16 cellular contexts compared by ENCODE assay signal in genomic region chr7:96169439-96169838, GRCh38.
DNase-seq lines count a peak whose midpoint lies in the region; ATAC-seq, FAIRE-seq and TF ChIP-seq lines count a peak whose summit lies in the region.
"Had no signal": no experiment of that assay in that cellular context is flagged by ENCODE, and none has a peak within 500 bp of the region (broad histone marks: within the 10 kb centered on the region; RNA-seq: fewer than 3 reads in every experiment).

No MANE protein-coding gene starts in this region.

- H3K4me3 ChIP-seq in K562 = no peak overlapping the region
- H3K4me3 ChIP-seq in fibroblast of villous mesenchyme (ENCODE audit: low read depth, low read length) = no peak overlapping the region
- peak overlapping the region; percentile 20 for H3K4me3 ChIP-seq in thoracic aorta
- no peak overlapping the region for H3K4me3 ChIP-seq in OCI-LY7 (ENCODE audit: low read depth, low read length, poor library complexity, severe bottlenecking)
- H3K4me3 ChIP-seq: left ventricle myocardium inferior had no signal

- TF ChIP-seq EP300 in K562 (IDR thresholded peaks at IDR 0.05; ENCODE audit: low read length) = no peak

- H3K4me1 ChIP-seq in K562 (replicated peaks in 1 of 2; ENCODE audit: control insufficient read depth in 2 of 2, insufficient read depth in 2 of 2, low read length in 2 of 2) (no peaks in the 10 kb centered on the region), thoracic aorta (ENCODE audit: control insufficient read depth in 1 of 2, low read depth in 2 of 2) (peaks cover 6 to 15% of the 10 kb centered on the region in 2 donors), OCI-LY7 (ENCODE audit: insufficient read depth, low read length, poor library complexity, severe bottlenecking) (no peaks in the 10 kb centered on the region)
- H3K4me1 ChIP-seq: foreskin keratinocyte, left ventricle myocardium inferior had no signal

- no peaks in the 10 kb centered on the region for H3K79me2 ChIP-seq in K562 (ENCODE audit: control insufficient read depth, insufficient read depth, low read length)
- H3K79me2 ChIP-seq in OCI-LY7 (ENCODE audit: insufficient read depth, low read depth, low read length) = no peaks in the 10 kb centered on the region

- no peaks in the 10 kb centered on the region for H3K9me2 ChIP-seq in OCI-LY7 (ENCODE audit: insufficient read depth, low read length)

- TF ChIP-seq CTCF in K562 (IDR thresholded peaks at IDR 0.05 in 2 of 3, conservative IDR thresholded peaks at IDR 0.05 in 1 of 3; ENCODE audit: insufficient read depth in 2 of 3, low read depth in 1 of 3, low read length in 3 of 3) (no peak), fibroblast of villous mesenchyme (IDR thresholded peaks at IDR 0.05; ENCODE audit: insufficient read depth, low read depth, low read length) (no peak), thoracic aorta (IDR thresholded peaks at IDR 0.05) (no peak), OCI-LY7 (conservative IDR thresholded peaks at IDR 0.05; ENCODE audit: low read length) (no peak)

- H3K4me2 ChIP-seq in K562 (ENCODE audit: insufficient read depth, low read length) (no peak overlapping the region), OCI-LY7 (ENCODE audit: low read length) (no peak overlapping the region)

- no peaks in the 10 kb centered on the region for H3K27me3 Mint-ChIP-seq in activated T-cell treated with anti-CD3 and anti-CD28 coated beads, Interleukin-2, amount 50 U/mL, for 24 hours
- H3K27me3 Mint-ChIP-seq: T-helper 17 cell had no signal

- CTCF ChIA-PET in K562 (lab: Yijun Ruan, JAX; ENCODE audit: low intra/inter-chr PET ratio) (no interaction called here), OCI-LY7 (lab: Charles Lee; ENCODE audit: unreplicated experiment) (no interaction called here)

- POLR2A ChIA-PET in K562 (lab: Yijun Ruan, JAX) = no interaction called here
- POLR2A ChIA-PET in OCI-LY7 (lab: Charles Lee) = no interaction called here

- H3K27me3 ChIP-seq in K562 (ENCODE audit: control insufficient read depth in 2 of 2, insufficient read depth in 2 of 2, low read length in 2 of 2) (no peaks in the 10 kb centered on the region), thoracic aorta (replicated peaks; ENCODE audit: insufficient read depth) (no peaks in the 10 kb centered on the region)
- H3K27me3 ChIP-seq: foreskin keratinocyte had no signal

- H3K9ac ChIP-seq in K562 (ENCODE audit: insufficient read depth in 1 of 2, low read depth in 2 of 2, low read length in 2 of 2) = no peak overlapping the region

- ATAC-seq in K562 (no peak), thoracic aorta (ENCODE audit: insufficient number of reproducible peaks, low FRiP score, low read depth) (peak; percentile 36)
- ATAC-seq: foreskin keratinocyte, HCT116, T-helper 17 cell had no signal

- H4K20me1 ChIP-seq in K562 (replicated peaks; ENCODE audit: control insufficient read depth, insufficient read depth, low read length) (no peaks in the 10 kb centered on the region), OCI-LY7 (ENCODE audit: insufficient read depth, low read length) (no peaks in the 10 kb centered on the region)

- H3K9me3 ChIP-seq in K562 (replicated peaks; ENCODE audit: control insufficient read depth, insufficient read depth, low read depth, low read length) (no peaks in the 10 kb centered on the region), thoracic aorta (no peaks in the 10 kb centered on the region), OCI-LY7 (ENCODE audit: low read length) (no peaks in the 10 kb centered on the region)
- H3K9me3 ChIP-seq: left ventricle myocardium inferior had no signal

- H3K9me3 Mint-ChIP-seq in activated T-cell treated with anti-CD3 and anti-CD28 coated beads, Interleukin-2, amount 50 U/mL, for 24 hours = no peaks in the 10 kb centered on the region

- intact Hi-C loops in K562 (cut with micrococcal nuclease) = no loop called here
- intact Hi-C loops in OCI-LY7 (cut with micrococcal nuclease; ENCODE audit: unreplicated experiment) = no loop called here

- H2AFZ ChIP-seq in K562 (ENCODE audit: low read depth, low read length) = no peak overlapping the region
- no peak overlapping the region for H2AFZ ChIP-seq in OCI-LY7 (ENCODE audit: low read length)

- H3K27ac ChIP-seq in K562 (ENCODE audit: extremely low read depth, low read depth, low read length) (no peak overlapping the region), thoracic aorta (peak overlapping the region; percentile 4 to 59), OCI-LY7 (ENCODE audit: low read depth, low read length, poor library complexity, severe bottlenecking) (no peak overlapping the region)
- H3K27ac ChIP-seq: foreskin keratinocyte, left ventricle myocardium inferior, WERI-Rb-1 had no signal

- TF ChIP-seq RAD21 in K562 (CRISPR knock-in tag; conservative IDR thresholded peaks at IDR 0.05 in 1 of 2, IDR thresholded peaks at IDR 0.05 in 1 of 2) = no peak

- no peak for DNase-seq in K562 (ENCODE audit: extremely low read depth in 1 of 4, low spot score in 3 of 4)
- peak; percentile 2 for DNase-seq in fibroblast of villous mesenchyme (ENCODE audit: low read depth)
- DNase-seq in midbrain (lab: John Stamatoyannopoulos, UW) = peak; percentile 55
- DNase-seq in thoracic aorta (ENCODE audit: low spot score) = no peak
- no peak for DNase-seq in OCI-LY7 (ENCODE audit: low spot score)
- DNase-seq in NCI-H128 (lab: John Stamatoyannopoulos, UW; ENCODE audit: unreplicated experiment) = no peak
- no peak for DNase-seq in activated T-cell treated with anti-CD3 and anti-CD28 coated beads, Interleukin-2, amount 50 U/mL, for 24 hours
- DNase-seq: DMS79 treated with DMSO at 0.1 percent for 48 hours; foreskin keratinocyte; left ventricle myocardium inferior; NCI-H146; OCI-M1; stimulated activated CD4-positive, alpha-beta T cell treated with anti-CD3 and anti-CD28 coated beads, Interleukin-2, amount 100 ng/mL, for 48 hours; T-helper 17 cell; WERI-Rb-1 had no signal

- no peak overlapping the region for H3K4me3 Mint-ChIP-seq in activated T-cell treated with anti-CD3 and anti-CD28 coated beads, Interleukin-2, amount 50 U/mL, for 24 hours
- H3K4me3 Mint-ChIP-seq: T-helper 17 cell had no signal

- H3K36me3 ChIP-seq in K562 (ENCODE audit: control insufficient read depth, insufficient read depth, low read length) = peaks cover 44% of the 10 kb centered on the region; the same call in 1 of the 3 replicates
- H3K36me3 ChIP-seq in thoracic aorta = no peaks in the 10 kb centered on the region
- H3K36me3 ChIP-seq in OCI-LY7 (ENCODE audit: insufficient read depth, low read length) = no peaks in the 10 kb centered on the region

- TF ChIP-seq POLR2A in K562 (conservative IDR thresholded peaks at IDR 0.05) = no peak

- BruUV-seq in K562 (replicated peaks; lab: Mats Ljungman, UMichigan) (no TSS peak), OCI-LY7 (replicated peaks; lab: Mats Ljungman, UMichigan) (no TSS peak)

- H3K9me1 ChIP-seq in K562 (ENCODE audit: control insufficient read depth, insufficient read depth, low read length) = no peaks in the 10 kb centered on the region

- WGBS in K562 (ENCODE audit: insufficient coverage, low coverage, missing lambda C conversion rate) = 72% methylated on average over 5 of the region's 5 CpGs

- no peak overlapping the region for H3K27ac Mint-ChIP-seq in activated T-cell treated with anti-CD3 and anti-CD28 coated beads, Interleukin-2, amount 50 U/mL, for 24 hours
- H3K27ac Mint-ChIP-seq: T-helper 17 cell had no signal

- peaks cover 56% of the 10 kb centered on the region for H3K36me3 Mint-ChIP-seq in activated T-cell treated with anti-CD3 and anti-CD28 coated beads, Interleukin-2, amount 50 U/mL, for 24 hours (ENCODE audit: low read depth)

- in situ Hi-C loops in K562 (cut with MboI) = no loop called here

- FAIRE-seq in K562 (lab: Jason Lieb, UNC) = peak; percentile 35

- H3K4me1 Mint-ChIP-seq in activated T-cell treated with anti-CD3 and anti-CD28 coated beads, Interleukin-2, amount 50 U/mL, for 24 hours (ENCODE audit: low read depth) = no peaks in the 10 kb centered on the region
- H3K4me1 Mint-ChIP-seq: T-helper 17 cell had no signal

TF ChIP-seq in K562, 482 proteins besides CTCF, POLR2A, EP300 and RAD21 (continues in another document):
- TF ChIP-seq SRF (CRISPR knock-in tag; IDR thresholded peaks at IDR 0.05) (no peak), MNT (conservative IDR thresholded peaks at IDR 0.05) (no peak), CXXC5 (CRISPR knock-in tag; IDR thresholded peaks at IDR 0.05) (no peak), THAP7 (CRISPR knock-in tag; IDR thresholded peaks at IDR 0.05) (no peak)

Comparison
In these comparisons a context has a peak if more than half of its experiments do, and no peak if none do; other contexts are left out.
1. DNase-seq: peak in fibroblast of villous mesenchyme (single experiment) and midbrain (single experiment); none in K562 (0 of 4), thoracic aorta (single experiment), OCI-LY7 (single experiment), NCI-H128 (single experiment) and activated T-cell treated with anti-CD3 and anti-CD28 coated beads, Interleukin-2, amount 50 U/mL, for 24 hours (single experiment).
2. H3K27ac ChIP-seq: peak in thoracic aorta (2 of 2); none in K562 (single experiment) and OCI-LY7 (single experiment).